Comparison of ENCODE assay signal across 8 cellular contexts in the genomic region with DNA sequence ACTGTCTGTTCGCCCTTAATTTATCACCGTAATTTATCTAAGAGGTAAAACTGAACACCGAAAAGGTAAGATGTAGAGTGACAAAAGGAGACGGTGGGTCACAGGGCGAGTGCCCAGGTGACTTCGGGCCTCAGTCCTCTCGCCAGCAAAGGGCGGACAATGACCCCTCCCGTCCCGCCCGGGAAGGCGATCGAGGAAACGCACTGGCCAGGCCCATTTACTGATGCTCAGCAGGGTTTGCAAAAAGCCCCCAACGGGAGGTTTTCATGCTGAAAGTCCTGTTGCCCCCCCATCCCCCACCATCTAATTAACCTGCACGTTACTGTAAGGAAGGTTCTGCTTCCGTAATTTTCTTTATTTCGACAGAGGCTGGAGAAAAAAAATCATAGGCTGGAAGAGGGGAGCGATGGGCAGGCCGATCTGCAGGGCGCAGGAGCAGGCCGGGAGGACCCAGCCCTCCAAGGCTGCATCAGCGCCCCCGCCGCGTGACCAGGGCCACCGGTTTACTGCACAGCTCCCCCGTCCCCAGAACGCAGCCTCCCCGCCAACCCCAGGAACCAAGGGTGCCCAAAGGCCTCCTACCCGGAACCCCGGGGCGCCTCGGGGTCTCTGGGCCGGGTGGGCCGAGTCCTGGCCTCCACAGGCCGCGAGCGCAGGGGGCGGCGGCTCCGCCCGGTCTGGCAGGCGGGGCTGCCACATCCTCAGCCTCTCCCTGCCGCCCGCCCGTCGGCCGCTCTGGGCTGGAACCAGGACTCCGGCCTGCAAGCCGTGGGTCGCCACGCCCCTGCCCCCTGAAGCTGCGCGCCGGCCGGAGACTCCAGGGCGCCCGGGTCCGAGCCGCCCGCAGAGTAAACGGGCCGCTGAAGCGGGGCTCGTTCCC. TPM values are rescaled to one million over a fixed set of nuclear protein-coding genes. Genes with fewer than 3 reads are reported as not detected.
A peak's percentile ranks its signal among the peaks of the same experiment; 100 is the strongest.
DNase-seq lines count a peak whose midpoint lies in the region; ATAC-seq and TF ChIP-seq lines count a peak whose summit lies in the region.

No MANE protein-coding gene starts in this region.

- H3K4me1 Mint-ChIP-seq in activated naive CD4-positive, alpha-beta T cell treated with anti-CD3 and anti-CD28 coated beads, Interleukin-2, amount 10 ng/mL, durations not matched to agents 7 days and 5 days = peaks cover 17% of the 10 kb centered on the region

- no peaks in the 10 kb centered on the region for H3K36me3 ChIP-seq in neuron (ENCODE audit: insufficient read depth, low read length)

- H3K27me3 Mint-ChIP-seq in activated naive CD4-positive, alpha-beta T cell treated with anti-CD3 and anti-CD28 coated beads, Interleukin-2, amount 10 ng/mL, durations not matched to agents 7 days and 5 days = peaks cover 36% of the 10 kb centered on the region

- CTCF ChIA-PET in AG04449 (lab: Yijun Ruan, JAX) = interaction anchor here (0.6 to 5.9 kb wide), 5 partner anchors 10 to 423 kb away, joined by 3 to 37 read pairs (median 14); no protein-coding TSS in a partner anchor
- CTCF ChIA-PET in activated naive CD4-positive, alpha-beta T cell treated with anti-CD3 and anti-CD28 coated beads, Interleukin-2, amount 10 ng/mL, durations not matched to agents 7 days and 5 days (lab: Charles Lee) = interaction anchor here (1.4 to 3.6 kb wide), 2 partner anchors 14 to 30 kb away, joined by 3 to 15 read pairs; no protein-coding TSS in a partner anchor

- H3K4me1 ChIP-seq in neuron (ENCODE audit: insufficient read depth, low read length) = peaks cover 10% of the 10 kb centered on the region

- POLR2A ChIA-PET in AG04449 (lab: Yijun Ruan, JAX) = interaction anchor here (0.6 to 1.5 kb wide), 6 partner anchors 14 to 424 kb away, joined by 3 to 8 read pairs (median 3); no protein-coding TSS in a partner anchor

- H3K36me3 Mint-ChIP-seq in activated naive CD4-positive, alpha-beta T cell treated with anti-CD3 and anti-CD28 coated beads, Interleukin-2, amount 10 ng/mL, durations not matched to agents 7 days and 5 days = no peaks in the 10 kb centered on the region

- DNase-seq in AG04449 (ENCODE audit: low read depth, low spot score) = no peak
- peak; percentile 42 for DNase-seq in RPMI8226
- DNase-seq in activated naive CD4-positive, alpha-beta T cell treated with anti-CD3 and anti-CD28 coated beads, Interleukin-2, amount 10 ng/mL, durations not matched to agents 7 days and 5 days = peak; percentile 70
- DNase-seq in germinal center (ENCODE audit: low spot score) = peak; percentile 54

- H3K9me3 Mint-ChIP-seq in activated naive CD4-positive, alpha-beta T cell treated with anti-CD3 and anti-CD28 coated beads, Interleukin-2, amount 10 ng/mL, durations not matched to agents 7 days and 5 days = no peaks in the 10 kb centered on the region

- H3K27me3 ChIP-seq in neuron (ENCODE audit: insufficient read depth, low read length) = peaks cover 24% of the 10 kb centered on the region

- peak overlapping the region; percentile 75 for H3K4me3 Mint-ChIP-seq in activated naive CD4-positive, alpha-beta T cell treated with anti-CD3 and anti-CD28 coated beads, Interleukin-2, amount 10 ng/mL, durations not matched to agents 7 days and 5 days

- H3K4me3 ChIP-seq in AG04449 (ENCODE audit: low read depth, low read length) (peak overlapping the region; percentile 76), neuron (ENCODE audit: low read length) (peak overlapping the region; percentile 79)

- peak; percentile 38 for ATAC-seq in GM18909 (IDR thresholded peaks at IDR 0.05; ENCODE audit: poor library complexity, unreplicated experiment)
- peak; percentile 18 for ATAC-seq in HG03342 (IDR thresholded peaks at IDR 0.05; ENCODE audit: unreplicated experiment)

- H3K27ac ChIP-seq in temporal lobe (ENCODE audit: low read depth, low read length) = peak overlapping the region; percentile 56

- H2AFZ ChIP-seq in neuron (ENCODE audit: low read depth, low read length) = peak overlapping the region; percentile 83

- no peak overlapping the region for H3K27ac Mint-ChIP-seq in activated naive CD4-positive, alpha-beta T cell treated with anti-CD3 and anti-CD28 coated beads, Interleukin-2, amount 10 ng/mL, durations not matched to agents 7 days and 5 days

- H3K9me3 ChIP-seq in neuron (ENCODE audit: low read length) = no peaks in the 10 kb centered on the region

- peak; percentile 12 for TF ChIP-seq CTCF in AG04449 (IDR thresholded peaks at IDR 0.05; ENCODE audit: insufficient read depth, low read length, missing control alignments)

RNA-seq across cellular contexts. Expression of a gene that starts 0.6 kb away (rescaled TPM):
- 119 TPM for total RNA-seq in temporal lobe

RNA-seq across cellular contexts. Expression of a gene that starts 31.7 kb away (rescaled TPM):
- 0.25 TPM for total RNA-seq in temporal lobe

RNA-seq across cellular contexts. Expression of a gene that starts 43.5 kb away (rescaled TPM):
- 8.6 TPM for total RNA-seq in temporal lobe
